8 cellular contexts compared by ENCODE assay signal in the genomic region with DNA sequence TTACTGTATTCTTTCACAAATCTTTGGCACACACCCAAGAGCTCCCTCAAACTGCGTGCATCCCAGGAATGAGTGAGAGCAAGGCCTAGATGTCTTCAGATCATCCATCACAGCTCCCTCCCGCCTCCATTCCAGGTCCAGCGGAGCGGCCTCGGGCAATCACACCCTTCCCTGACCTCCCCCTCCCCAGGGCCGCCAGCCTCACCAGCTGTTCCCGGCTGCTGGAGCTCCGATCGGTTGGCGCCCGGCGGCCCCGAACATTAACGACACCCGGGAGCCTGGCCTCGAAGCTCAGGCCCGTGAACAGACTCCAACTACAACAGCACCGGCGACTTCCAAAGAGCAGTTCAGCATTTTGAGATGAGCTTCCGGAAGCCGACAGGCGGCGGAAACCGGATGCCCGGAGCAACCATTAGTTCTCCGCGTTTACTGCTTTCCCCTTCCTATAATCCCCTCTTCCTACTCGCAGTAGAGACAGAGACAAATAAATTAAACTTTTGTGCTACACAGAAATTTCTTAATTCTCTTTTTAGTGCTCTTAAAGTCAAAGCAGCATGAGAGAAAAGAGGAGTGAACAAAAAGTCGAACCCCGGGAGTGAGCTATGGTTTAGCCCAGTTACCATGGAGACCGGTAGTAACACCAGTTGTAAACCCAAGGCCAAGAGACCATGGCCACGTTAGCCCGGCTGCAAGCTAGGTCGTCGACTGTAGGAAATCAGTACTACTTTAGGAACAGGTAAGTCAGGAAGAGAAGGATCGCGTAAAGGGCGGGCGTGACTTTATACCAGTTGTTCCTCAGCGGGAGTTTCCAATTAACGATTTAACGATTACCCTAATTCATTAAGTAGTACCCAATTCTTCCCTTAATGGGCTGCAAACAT. TPM values are rescaled to one million over a fixed set of nuclear protein-coding genes. Genes with fewer than 3 reads are reported as not detected.
DNase-seq lines count a peak whose midpoint lies in the region; ATAC-seq and TF ChIP-seq lines count a peak whose summit lies in the region.

A gene (minus strand): TSS at position 380 of the 881 bp plus-strand sequence. CDS start 119 bp downstream, at position 261.
A gene with protein sequence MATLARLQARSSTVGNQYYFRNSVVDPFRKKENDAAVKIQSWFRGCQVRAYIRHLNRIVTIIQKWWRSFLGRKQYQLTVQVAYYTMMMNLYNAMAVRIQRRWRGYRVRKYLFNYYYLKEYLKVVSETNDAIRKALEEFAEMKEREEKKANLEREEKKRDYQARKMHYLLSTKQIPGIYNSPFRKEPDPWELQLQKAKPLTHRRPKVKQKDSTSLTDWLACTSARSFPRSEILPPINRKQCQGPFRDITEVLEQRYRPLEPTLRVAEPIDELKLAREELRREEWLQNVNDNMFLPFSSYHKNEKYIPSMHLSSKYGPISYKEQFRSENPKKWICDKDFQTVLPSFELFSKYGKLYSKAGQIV (plus strand): TSS at position 634 of the 881 bp plus-strand sequence. CDS start 35 bp downstream, at position 669.

- TF ChIP-seq CTCF in C4-2B (conservative IDR thresholded peaks at IDR 0.05) (no peak; the same call in 1 of the 2 replicates), left lung (IDR thresholded peaks at IDR 0.05) (no peak)

- peak within 1 kb of the TSS; percentile 86 for H3K4me3 Mint-ChIP-seq in activated CD4-positive, alpha-beta T cell treated with anti-CD3 and anti-CD28 coated beads, Interleukin-2, amount 10 ng/mL, durations not matched to agents 7 days and 5 days
- peak within 1 kb of the TSS; percentile 95 for H3K4me3 Mint-ChIP-seq in dendritic cell treated with granulocyte-macrophage colony-stimulating factor and Interleukin-4, amounts not matched to agents 40 ng/mL and 50 ng/mL, for 4 days

- H3K27me3 ChIP-seq in left lung = no peaks in the 10 kb centered on the region

- H3K27ac ChIP-seq in C4-2B (peak within 1 kb of the TSS; percentile 96), left lung (peak within 1 kb of the TSS; percentile 86 to 88)

- POLR2A ChIA-PET in activated CD4-positive, alpha-beta T cell treated with anti-CD3 and anti-CD28 coated beads, Interleukin-2, amount 10 ng/mL, durations not matched to agents 7 days and 5 days (lab: Charles Lee) = no interaction called here

- H3K27ac Mint-ChIP-seq in activated CD4-positive, alpha-beta T cell treated with anti-CD3 and anti-CD28 coated beads, Interleukin-2, amount 10 ng/mL, durations not matched to agents 7 days and 5 days = peak within 1 kb of the TSS; percentile 99
- peak within 1 kb of the TSS; percentile 97 for H3K27ac Mint-ChIP-seq in dendritic cell treated with granulocyte-macrophage colony-stimulating factor and Interleukin-4, amounts not matched to agents 40 ng/mL and 50 ng/mL, for 4 days

- ATAC-seq in GM19324 (IDR thresholded peaks at IDR 0.05; ENCODE audit: low FRiP score, unreplicated experiment) = peak; percentile 99
- peak; percentile 97 for ATAC-seq in HG03460 (IDR thresholded peaks at IDR 0.05; ENCODE audit: unreplicated experiment)
- ATAC-seq in left lung = peak; percentile 97

- CTCF ChIA-PET in activated CD4-positive, alpha-beta T cell treated with anti-CD3 and anti-CD28 coated beads, Interleukin-2, amount 10 ng/mL, durations not matched to agents 7 days and 5 days (lab: Charles Lee) = interaction anchor here (0.6 to 1.1 kb wide), 2 partner anchors 19 to 897 kb away, joined by 3 read pairs; no protein-coding TSS in a partner anchor

- H3K36me3 Mint-ChIP-seq in activated CD4-positive, alpha-beta T cell treated with anti-CD3 and anti-CD28 coated beads, Interleukin-2, amount 10 ng/mL, durations not matched to agents 7 days and 5 days (ENCODE audit: low read depth) = no peaks in the 10 kb centered on the region
- H3K36me3 Mint-ChIP-seq in dendritic cell treated with granulocyte-macrophage colony-stimulating factor and Interleukin-4, amounts not matched to agents 40 ng/mL and 50 ng/mL, for 4 days (ENCODE audit: low read depth) = peaks cover 7% of the 10 kb centered on the region

- H3K4me1 ChIP-seq in left lung = peaks cover 5 to 28% of the 10 kb centered on the region in 2 donors

- no peaks in the 10 kb centered on the region for H3K9me3 ChIP-seq in left lung

- no peaks in the 10 kb centered on the region for H3K9me3 Mint-ChIP-seq in activated CD4-positive, alpha-beta T cell treated with anti-CD3 and anti-CD28 coated beads, Interleukin-2, amount 10 ng/mL, durations not matched to agents 7 days and 5 days
- no peaks in the 10 kb centered on the region for H3K9me3 Mint-ChIP-seq in dendritic cell treated with granulocyte-macrophage colony-stimulating factor and Interleukin-4, amounts not matched to agents 40 ng/mL and 50 ng/mL, for 4 days

- peak within 1 kb of the TSS; percentile 63 to 74 for H3K4me3 ChIP-seq in left lung

- intact Hi-C loops in dendritic cell treated with granulocyte-macrophage colony-stimulating factor and Interleukin-4, amounts not matched to agents 40 ng/mL and 50 ng/mL, for 4 days (cut with micrococcal nuclease) = loop anchor here (10.0 kb wide), 1 partner anchor 654 kb away; a partner anchor contains a TSS
- intact Hi-C loops in left lung (cut with DNase I) = no loop called here

- no peaks in the 10 kb centered on the region for H3K36me3 ChIP-seq in left lung

- peaks cover 27% of the 10 kb centered on the region for H3K4me1 Mint-ChIP-seq in activated CD4-positive, alpha-beta T cell treated with anti-CD3 and anti-CD28 coated beads, Interleukin-2, amount 10 ng/mL, durations not matched to agents 7 days and 5 days
- H3K4me1 Mint-ChIP-seq in dendritic cell treated with granulocyte-macrophage colony-stimulating factor and Interleukin-4, amounts not matched to agents 40 ng/mL and 50 ng/mL, for 4 days (ENCODE audit: low read depth) = peaks cover 14% of the 10 kb centered on the region

- peak; percentile 37 for DNase-seq in NCI-H524 treated with DMSO at 0.1 percent for 48 hours (lab: John Stamatoyannopoulos, UW)
- peak; percentile 85 for DNase-seq in activated CD4-positive, alpha-beta T cell treated with anti-CD3 and anti-CD28 coated beads, Interleukin-2, amount 10 ng/mL, durations not matched to agents 7 days and 5 days
- DNase-seq in left lung = peak; percentile 83 to 84
- peak; percentile 56 to 63 for DNase-seq in stimulated activated CD4-positive, alpha-beta T cell treated with anti-CD3 and anti-CD28 coated beads, Interleukin-2, amount 100 ng/mL, for 48 hours

- no peaks in the 10 kb centered on the region for H3K27me3 Mint-ChIP-seq in activated CD4-positive, alpha-beta T cell treated with anti-CD3 and anti-CD28 coated beads, Interleukin-2, amount 10 ng/mL, durations not matched to agents 7 days and 5 days
- H3K27me3 Mint-ChIP-seq in dendritic cell treated with granulocyte-macrophage colony-stimulating factor and Interleukin-4, amounts not matched to agents 40 ng/mL and 50 ng/mL, for 4 days = peaks cover 6% of the 10 kb centered on the region

RNA-seq across cellular contexts. Expression of the first gene that starts in this region (rescaled TPM):
- total RNA-seq in activated CD4-positive, alpha-beta T cell treated with anti-CD3 and anti-CD28 coated beads, Interleukin-2, amount 10 ng/mL, durations not matched to agents 7 days and 5 days = 1 to 10 TPM; 9.2 to 9.5 TPM
- total RNA-seq in left lung = 10 to 100 TPM; 11.0 to 13.4 TPM

RNA-seq across cellular contexts. Expression of the second gene that starts in this region (rescaled TPM):
- total RNA-seq in activated CD4-positive, alpha-beta T cell treated with anti-CD3 and anti-CD28 coated beads, Interleukin-2, amount 10 ng/mL, durations not matched to agents 7 days and 5 days = not detected
- total RNA-seq in left lung = 1 to 10 TPM; 1.8 to 3.4 TPM

Comparison
In these comparisons a context has a peak if more than half of its experiments do, and no peak if none do; other contexts are left out.
1. Peak in every context shown above with its lines: DNase-seq, ATAC-seq, H3K4me3 ChIP-seq and H3K27ac ChIP-seq.